8 cellular contexts compared by ENCODE assay signal in the genomic region with DNA sequence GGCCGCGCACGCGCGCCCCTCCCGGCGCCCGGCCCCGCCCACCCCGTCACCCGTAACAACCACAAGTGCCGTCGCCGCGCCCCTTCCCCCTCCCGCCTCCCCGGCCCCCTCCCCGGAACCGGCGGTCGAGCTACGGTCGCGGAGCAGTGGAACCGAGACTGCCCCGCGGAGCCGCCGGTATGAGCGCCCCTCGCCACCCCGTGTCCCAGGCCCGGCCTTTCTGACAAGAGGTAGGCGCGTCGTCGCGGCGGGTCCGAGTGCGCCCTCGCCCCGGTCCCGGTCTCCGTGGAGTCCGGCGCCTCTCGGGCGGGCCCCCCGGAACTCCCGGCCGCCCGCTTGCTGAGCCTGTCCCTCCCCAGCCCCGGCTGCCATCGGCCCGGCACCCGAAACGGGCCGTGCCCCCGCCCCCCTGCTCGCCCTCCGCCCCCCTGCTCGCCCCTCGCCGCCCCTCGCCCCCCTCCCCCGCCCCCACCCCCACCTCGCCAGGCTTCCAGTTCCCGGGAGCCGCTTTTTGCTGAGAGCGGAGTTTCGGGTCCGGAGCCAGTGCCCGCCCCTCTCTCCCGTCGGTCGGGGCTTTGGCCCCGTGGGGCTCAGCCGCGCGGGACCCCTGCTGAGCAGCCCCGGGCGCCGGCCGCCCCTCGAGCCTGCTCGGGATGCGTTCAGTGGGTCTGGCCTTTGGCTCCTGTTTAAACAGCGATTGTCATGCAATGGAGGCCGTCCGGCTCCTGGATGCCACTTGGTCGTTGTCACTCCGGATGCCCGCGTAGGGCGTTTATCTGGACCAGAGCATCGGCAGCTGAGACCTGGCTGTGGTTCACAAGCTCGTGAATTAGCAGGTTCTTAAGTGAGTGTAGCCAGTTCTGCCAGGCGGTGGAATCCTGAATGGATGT. TPM values are rescaled to one million over a fixed set of nuclear protein-coding genes. Genes with fewer than 3 reads are reported as not detected.
A peak's percentile ranks its signal among the peaks of the same experiment; 100 is the strongest.
DNase-seq lines count a peak whose midpoint lies in the region; ATAC-seq, FAIRE-seq and TF ChIP-seq lines count a peak whose summit lies in the region.

Gene SEC14L1, plus strand, starts transcription at position 92 of the 890 bp plus-strand sequence. CDS start 2,628 bp downstream, outside the sequence.

- H3K4me1 ChIP-seq in A549 (peaks cover 21% of the 10 kb centered on the region), SJSA1 (replicated peaks) (peaks cover 72% of the 10 kb centered on the region), gastrocnemius medialis (peaks cover 35 to 39% of the 10 kb centered on the region in 2 donors)

- in situ Hi-C loops in gastrocnemius medialis (cut with MboI; ENCODE audit: low sequenced_read_pairs in 4 of 4), result no loop called here

- no peak for FAIRE-seq in A549 (lab: Jason Lieb, UNC)

- TF ChIP-seq CTCF in A549 (IDR thresholded peaks at IDR 0.05), result no peak
- no peak for TF ChIP-seq CTCF in gastrocnemius medialis (IDR thresholded peaks at IDR 0.05 in 4 of 5, conservative IDR thresholded peaks at IDR 0.05 in 1 of 5)

- H3K4me3 ChIP-seq in A549, result peak within 1 kb of the TSS; percentile 90
- H3K4me3 ChIP-seq in SJSA1, result peak within 1 kb of the TSS; percentile 78
- peak within 1 kb of the TSS; percentile 65 for H3K4me3 ChIP-seq in iPS-11a (ENCODE audit: low read depth, low read length)
- H3K4me3 ChIP-seq in gastrocnemius medialis, result peak within 1 kb of the TSS; percentile 69 to 85 (median 79)

- POLR2A ChIA-PET in A549 (lab: Yijun Ruan, JAX), result interaction anchor here (0.6 to 2.1 kb wide), 13 partner anchors 11 to 273 kb away, joined by 3 to 28 read pairs (median 4); partner anchors contain the start of gene MGAT5B

- no peaks in the 10 kb centered on the region for H3K27me3 ChIP-seq in SJSA1 (replicated peaks)
- no peaks in the 10 kb centered on the region for H3K27me3 ChIP-seq in gastrocnemius medialis

- TF ChIP-seq POLR2A in A549 (IDR thresholded peaks at IDR 0.05; ENCODE audit: low read length), result peak; percentile 37; the same call in 1 of the 2 replicates
- TF ChIP-seq POLR2A in gastrocnemius medialis (IDR thresholded peaks at IDR 0.05), result peak; percentile 70 to 77

- DNase-seq in A549 (ENCODE audit: low read depth in 1 of 2, low spot score in 1 of 2) (peak in 1 of 2 experiments; percentile 48), SJSA1 (ENCODE audit: low read depth in 1 of 2, low spot score in 2 of 2) (peak; percentile 72 to 77), astrocyte of the hippocampus (ENCODE audit: low read depth, low spot score) (peak; percentile 68), gastrocnemius medialis (peak; percentile 74 to 76)

- no peak for TF ChIP-seq EP300 in A549 (IDR thresholded peaks at IDR 0.05)

- TF ChIP-seq RAD21 in A549 (conservative IDR thresholded peaks at IDR 0.05 in 1 of 2, IDR thresholded peaks at IDR 0.05 in 1 of 2), result no peak

- CTCF ChIA-PET in A549 (lab: Yijun Ruan, JAX), result interaction anchor here (1.3 to 2.4 kb wide), 7 partner anchors 12 to 55 kb away, joined by 3 to 11 read pairs (median 6); no protein-coding TSS in a partner anchor

- ATAC-seq in A549 (peak; percentile 66 to 71), GM18520 (IDR thresholded peaks at IDR 0.05; ENCODE audit: unreplicated experiment) (peak; percentile 22), HG03354 (IDR thresholded peaks at IDR 0.05; ENCODE audit: poor library complexity, severe bottlenecking, unreplicated experiment) (peak; percentile 36), gastrocnemius medialis (peak; percentile 38 to 59), GM19397 (IDR thresholded peaks at IDR 0.05; ENCODE audit: unreplicated experiment) (no peak)

- 2% methylated on average over 43 of the region's 99 CpGs for WGBS in A549 (ENCODE audit: missing lambda C conversion rate)

- peaks cover 21% of the 10 kb centered on the region for H3K9me3 ChIP-seq in A549
- H3K9me3 ChIP-seq in SJSA1 (replicated peaks), result peaks cover 14% of the 10 kb centered on the region
- H3K9me3 ChIP-seq in gastrocnemius medialis, result no peaks in the 10 kb centered on the region

- intact Hi-C loops in gastrocnemius medialis (cut with DNase I; ENCODE audit: low total_unique reads), result loop anchor here (2.0 kb wide), 1 partner anchor 42 kb away; no protein-coding TSS in a partner anchor

- H3K27ac ChIP-seq in A549 (peak within 1 kb of the TSS; percentile 95 to 96), SJSA1 (peak within 1 kb of the TSS; percentile 98), gastrocnemius medialis (peak within 1 kb of the TSS; percentile 92 to 98 (median 98))

- peak within 1 kb of the TSS; percentile 93 for H3K4me2 ChIP-seq in A549

- H3K36me3 ChIP-seq in SJSA1 (peaks cover 59% of the 10 kb centered on the region), gastrocnemius medialis (peaks cover 0 to 27% of the 10 kb centered on the region in 2 donors)

TF ChIP-seq in A549, 52 proteins besides CTCF, POLR2A, EP300 and RAD21:
- TF ChIP-seq JUN (IDR thresholded peaks at IDR 0.05) (0 out of 5 replicates have a peak, but pooled peaks of 1 of the 2 experiments have one; percentile 10), HOXB5 (CRISPR knock-in tag; IDR thresholded peaks at IDR 0.05) (no peak), ZFP36 (IDR thresholded peaks at IDR 0.05; ENCODE audit: borderline replicate concordance, partially characterized antibody) (no peak), MAX (IDR thresholded peaks at IDR 0.05) (no peak), TFCP2L1 (CRISPR knock-in tag; IDR thresholded peaks at IDR 0.05) (no peak; the same call in 1 of the 2 replicates), SMC3 (IDR thresholded peaks at IDR 0.05) (peak; percentile 15; the same call in 1 of the 3 replicates), MYC (IDR thresholded peaks at IDR 0.05; ENCODE audit: borderline replicate concordance, low read length) (peak; percentile 2; the same call in 1 of the 2 replicates), RFX5 (IDR thresholded peaks at IDR 0.05) (no peak), MAFK (IDR thresholded peaks at IDR 0.05; ENCODE audit: partially characterized antibody) (peak; percentile 47), CBX2 (IDR thresholded peaks at IDR 0.05; ENCODE audit: borderline replicate concordance, low read depth) (no peak), ZSCAN20 (CRISPR knock-in tag; IDR thresholded peaks at IDR 0.05) (no peak), EHF (CRISPR knock-in tag; IDR thresholded peaks at IDR 0.05) (no peak), POLR2AphosphoS2 (conservative IDR thresholded peaks at IDR 0.05; ENCODE audit: low read length) (no peak), HDAC2 (IDR thresholded peaks at IDR 0.05) (no peak)
- TF ChIP-seq, protein P1, sequence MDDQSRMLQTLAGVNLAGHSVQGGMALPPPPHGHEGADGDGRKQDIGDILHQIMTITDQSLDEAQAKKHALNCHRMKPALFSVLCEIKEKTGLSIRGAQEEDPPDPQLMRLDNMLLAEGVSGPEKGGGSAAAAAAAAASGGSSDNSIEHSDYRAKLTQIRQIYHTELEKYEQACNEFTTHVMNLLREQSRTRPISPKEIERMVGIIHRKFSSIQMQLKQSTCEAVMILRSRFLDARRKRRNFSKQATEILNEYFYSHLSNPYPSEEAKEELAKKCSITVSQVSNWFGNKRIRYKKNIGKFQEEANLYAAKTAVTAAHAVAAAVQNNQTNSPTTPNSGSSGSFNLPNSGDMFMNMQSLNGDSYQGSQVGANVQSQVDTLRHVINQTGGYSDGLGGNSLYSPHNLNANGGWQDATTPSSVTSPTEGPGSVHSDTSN (IDR thresholded peaks at IDR 0.05), result 0 out of 2 replicates have a peak, but pooled peaks have one; percentile 11

RNA-seq across cellular contexts. Expression of gene SEC14L1, which starts in this region (rescaled TPM):
- polyA plus RNA-seq in A549 (2011; rRNA removed) (27.5 and 29.1 TPM in 2 replicates), A549 (2017; fragmentation: RNase III; extraction: RNeasy Plus Mini Kit Qiagen cat#74134 plus additional on column Dnase treatment) (32.2 to 40.4 TPM (median 40.4 TPM) in 3 replicates)
- 13.9 and 26.0 TPM in 2 replicates for polyA plus RNA-seq in A549 (2012; cell fraction: cytosol; rRNA removed)
- polyA plus RNA-seq in A549 (2012; cell fraction: nucleus; rRNA removed), result 24.6 and 30.1 TPM in 2 replicates
- polyA minus RNA-seq in A549 (2011; rRNA and poly(A)+ RNA removed), result 11.3 and 21.8 TPM in 2 replicates
- 31.5 and 76.0 TPM in 2 replicates for total RNA-seq in SJSA1 (2014; rRNA removed; shearing (Covaris generic))
- total RNA-seq in gastrocnemius medialis, result 10 to 100 TPM; 55.0 to 94.1 (median 73.7) TPM
